7 cellular contexts compared by ENCODE assay signal in the genomic region with DNA sequence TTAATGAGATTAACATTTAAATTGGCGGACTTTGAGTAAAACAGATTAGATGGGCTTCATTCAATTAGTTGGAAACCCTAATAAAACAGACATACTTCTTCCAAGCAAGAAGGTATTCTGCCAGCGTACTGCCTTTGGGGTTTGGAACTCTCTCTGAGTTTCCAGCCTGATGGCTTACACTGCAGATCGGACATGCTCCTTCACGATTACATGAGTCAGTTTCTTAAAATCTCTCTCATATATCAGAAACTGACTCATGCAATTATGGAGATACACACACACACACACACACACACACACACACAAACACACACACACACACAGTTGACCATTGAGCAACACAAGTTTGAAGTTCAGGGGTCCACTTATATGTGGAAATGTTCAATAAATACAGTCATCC.
"Had no signal": no experiment of that assay in that cellular context is flagged by ENCODE, and none has a peak within 500 bp of the region (broad histone marks: within the 10 kb centered on the region; RNA-seq: fewer than 3 reads in every experiment).

No MANE protein-coding gene starts in this region.

- ATAC-seq: GM23338, K562 had no signal

- H3K4me3 ChIP-seq: GM23338, K562 had no signal

- H3K27ac Mint-ChIP-seq: GM23338, H9 had no signal

- H3K4me3 Mint-ChIP-seq: GM23338, H9 had no signal

- FAIRE-seq: H1, H54, K562 had no signal

- H3K4me1 Mint-ChIP-seq: GM23338, H9 had no signal

- DNase-seq: H9, HCEC 1CT, IMR-90 had no signal

- H3K9me3 Mint-ChIP-seq: GM23338, H9 had no signal
